Comparison of ENCODE assay signal across 7 cellular contexts in genomic region chr14:91409240-91409639, GRCh38. TPM values are rescaled to one million over a fixed set of nuclear protein-coding genes. Genes with fewer than 3 reads are reported as not detected.
DNase-seq lines count a peak whose midpoint lies in the region; ATAC-seq and TF ChIP-seq lines count a peak whose summit lies in the region.
"Not testable (repeated sequence)": the region's sequence is repeated elsewhere in the genome, so short reads cannot be mapped to it uniquely, and the experiment has no call there.

No MANE protein-coding gene starts in this region.

- H2AFZ ChIP-seq in OCI-LY1 (ENCODE audit: low read length); neural cell (ENCODE audit: low read depth, low read length): not testable (repeated sequence)

- peaks cover 79% of the 10 kb centered on the region for H3K36me3 Mint-ChIP-seq in CD8-positive, alpha-beta T cell
- H3K36me3 Mint-ChIP-seq in activated B cell treated with CpG ODN at 0.5 μM for 24 hours (ENCODE audit: low read depth): peaks cover 73% of the 10 kb centered on the region
- H3K36me3 Mint-ChIP-seq in activated naive CD4-positive, alpha-beta T cell treated with anti-CD3 and anti-CD28 coated beads, Interleukin-2, amount 10 ng/mL, durations not matched to agents 7 days and 5 days: peaks cover 84% of the 10 kb centered on the region
- peaks cover 73% of the 10 kb centered on the region for H3K36me3 Mint-ChIP-seq in central memory CD8-positive, alpha-beta T cell (ENCODE audit: insufficient read depth)

- H3K9ac ChIP-seq in OCI-LY1 (ENCODE audit: low read length); neural cell (ENCODE audit: low read length): not testable (repeated sequence)

- intact Hi-C loops in CD8-positive, alpha-beta T cell (cut with DNase I, micrococcal nuclease); activated B cell treated with CpG ODN at 0.5 μM for 24 hours (cut with micrococcal nuclease): not testable (repeated sequence)

- not testable (repeated sequence) for H3K27me3 ChIP-seq in CD8-positive, alpha-beta T cell (ENCODE audit: insufficient read depth, low read length); OCI-LY1 (ENCODE audit: insufficient read depth, low read length); neural cell (ENCODE audit: insufficient read depth, low read depth, low read length)

- not testable (repeated sequence) for TF ChIP-seq RAD21 in neural cell (conservative IDR thresholded peaks at IDR 0.05)

- H3K27ac ChIP-seq in CD8-positive, alpha-beta T cell (ENCODE audit: low read depth, low read length): peak overlapping the region; percentile 65
- peak overlapping the region; percentile 71 for H3K27ac ChIP-seq in OCI-LY1 (ENCODE audit: low read depth, low read length, poor library complexity, severe bottlenecking)
- H3K27ac ChIP-seq in neural cell (ENCODE audit: low read length): peak overlapping the region; percentile 74

- peak overlapping the region; percentile 79 for H3K4me3 Mint-ChIP-seq in CD8-positive, alpha-beta T cell
- H3K4me3 Mint-ChIP-seq in activated B cell treated with CpG ODN at 0.5 μM for 24 hours; activated naive CD4-positive, alpha-beta T cell treated with anti-CD3 and anti-CD28 coated beads, Interleukin-2, amount 10 ng/mL, durations not matched to agents 7 days and 5 days: not testable (repeated sequence)
- H3K4me3 Mint-ChIP-seq in central memory CD8-positive, alpha-beta T cell: peak overlapping the region; percentile 98

- peaks cover 95% of the 10 kb centered on the region for H3K4me1 ChIP-seq in CD8-positive, alpha-beta T cell (ENCODE audit: insufficient read depth, low read length)
- H3K4me1 ChIP-seq in OCI-LY1 (ENCODE audit: insufficient read depth, low read length, severe bottlenecking): peaks cover 99% of the 10 kb centered on the region

- not testable (repeated sequence) for H3K27me3 Mint-ChIP-seq in CD8-positive, alpha-beta T cell (ENCODE audit: low read depth); activated B cell treated with CpG ODN at 0.5 μM for 24 hours; activated naive CD4-positive, alpha-beta T cell treated with anti-CD3 and anti-CD28 coated beads, Interleukin-2, amount 10 ng/mL, durations not matched to agents 7 days and 5 days; central memory CD8-positive, alpha-beta T cell

- H3K9me3 Mint-ChIP-seq in CD8-positive, alpha-beta T cell; activated B cell treated with CpG ODN at 0.5 μM for 24 hours; activated naive CD4-positive, alpha-beta T cell treated with anti-CD3 and anti-CD28 coated beads, Interleukin-2, amount 10 ng/mL, durations not matched to agents 7 days and 5 days; central memory CD8-positive, alpha-beta T cell: not testable (repeated sequence)

- H3F3A ChIP-seq in OCI-LY1 (ENCODE audit: insufficient read depth, low read length); neural cell (ENCODE audit: insufficient read depth, low read length, poor library complexity, severe bottlenecking): not testable (repeated sequence)

- not testable (repeated sequence) for ATAC-seq in CD8-positive, alpha-beta T cell; activated B cell treated with CpG ODN at 0.5 μM for 24 hours (ENCODE audit: low read depth); central memory CD8-positive, alpha-beta T cell (replicated peaks; ENCODE audit: extremely low read depth, poor library complexity, severe bottlenecking)

- H4K20me1 ChIP-seq in OCI-LY1 (ENCODE audit: insufficient read depth, low read length); neural cell (ENCODE audit: insufficient read depth): not testable (repeated sequence)

- H3K9me3 ChIP-seq in CD8-positive, alpha-beta T cell (ENCODE audit: low read length); OCI-LY1 (ENCODE audit: low read length); neural cell (ENCODE audit: low read length): not testable (repeated sequence)

- H3K4me3 ChIP-seq in CD8-positive, alpha-beta T cell (ENCODE audit: low read depth, low read length); OCI-LY1 (ENCODE audit: low read depth, low read length, poor library complexity, severe bottlenecking); neural cell (ENCODE audit: low read length): not testable (repeated sequence)

- H3K4me2 ChIP-seq in OCI-LY1 (ENCODE audit: low read length); neural cell (ENCODE audit: low read length): not testable (repeated sequence)

- POLR2A ChIA-PET in CD8-positive, alpha-beta T cell (lab: Charles Lee): interaction anchor here (0.8 to 1.4 kb wide), 5 partner anchors 8 to 101 kb away, joined by 3 to 5 read pairs (median 4); partner anchors contain the start of genes CCDC88C and PPP4R3A
- POLR2A ChIA-PET in activated B cell treated with CpG ODN at 0.5 μM for 24 hours (lab: Charles Lee): interaction anchor here (0.6 to 1.5 kb wide), 5 partner anchors 8 to 1256 kb away, joined by 3 to 7 read pairs (median 4); partner anchors contain the start of gene CCDC88C

- TF ChIP-seq CTCF in CD8-positive, alpha-beta T cell (IDR thresholded peaks at IDR 0.05); OCI-LY1 (IDR thresholded peaks at IDR 0.05; ENCODE audit: low read length); activated B cell treated with CpG ODN at 0.5 μM for 24 hours (IDR thresholded peaks at IDR 0.05); neural cell (IDR thresholded peaks at IDR 0.05; ENCODE audit: poor library complexity, severe bottlenecking): not testable (repeated sequence)

- H3K79me2 ChIP-seq in OCI-LY1 (ENCODE audit: insufficient read depth, low read length) (peaks cover 98% of the 10 kb centered on the region), neural cell (replicated peaks; ENCODE audit: insufficient read depth, low read length) (peaks cover 64% of the 10 kb centered on the region)

- TF ChIP-seq EP300 in neural cell (conservative IDR thresholded peaks at IDR 0.05; ENCODE audit: poor library complexity, severe bottlenecking): not testable (repeated sequence)

- peak overlapping the region; percentile 97 for H3K27ac Mint-ChIP-seq in CD8-positive, alpha-beta T cell
- H3K27ac Mint-ChIP-seq in activated B cell treated with CpG ODN at 0.5 μM for 24 hours: peak overlapping the region; percentile 54
- H3K27ac Mint-ChIP-seq in activated naive CD4-positive, alpha-beta T cell treated with anti-CD3 and anti-CD28 coated beads, Interleukin-2, amount 10 ng/mL, durations not matched to agents 7 days and 5 days: peak overlapping the region; percentile 74
- H3K27ac Mint-ChIP-seq in central memory CD8-positive, alpha-beta T cell (ENCODE audit: low read depth): peak overlapping the region; percentile 99

- not testable (repeated sequence) for DNase-seq in CD8-positive, alpha-beta T cell; activated B cell treated with CpG ODN at 0.5 μM for 24 hours; central memory CD8-positive, alpha-beta T cell (ENCODE audit: low spot score in 2 of 2)
- DNase-seq in activated CD8-positive, alpha-beta memory T cell treated with anti-CD3 and anti-CD28 coated beads, Interleukin-2, amount 50 U/mL, for 4 hours: peak; percentile 13
- DNase-seq in activated naive CD4-positive, alpha-beta T cell treated with anti-CD3 and anti-CD28 coated beads, Interleukin-2, amount 10 ng/mL, durations not matched to agents 7 days and 5 days: peak; percentile 20

- CTCF ChIA-PET in CD8-positive, alpha-beta T cell (lab: Charles Lee): interaction anchor here (0.7 to 1.4 kb wide), 6 partner anchors 9 to 88 kb away, joined by 3 to 5 read pairs (median 4); no protein-coding TSS in a partner anchor
- CTCF ChIA-PET in activated B cell treated with CpG ODN at 0.5 μM for 24 hours (lab: Charles Lee): not testable (repeated sequence)
- CTCF ChIA-PET in activated naive CD4-positive, alpha-beta T cell treated with anti-CD3 and anti-CD28 coated beads, Interleukin-2, amount 10 ng/mL, durations not matched to agents 7 days and 5 days (lab: Charles Lee): interaction anchor here (0.8 kb wide), 1 partner anchor 86 kb away, joined by 5 read pairs; no protein-coding TSS in a partner anchor

- peaks cover 89% of the 10 kb centered on the region for H3K4me1 Mint-ChIP-seq in CD8-positive, alpha-beta T cell (ENCODE audit: low read depth)
- H3K4me1 Mint-ChIP-seq in activated B cell treated with CpG ODN at 0.5 μM for 24 hours: peaks cover 88% of the 10 kb centered on the region
- peaks cover 92% of the 10 kb centered on the region for H3K4me1 Mint-ChIP-seq in activated naive CD4-positive, alpha-beta T cell treated with anti-CD3 and anti-CD28 coated beads, Interleukin-2, amount 10 ng/mL, durations not matched to agents 7 days and 5 days
- H3K4me1 Mint-ChIP-seq in central memory CD8-positive, alpha-beta T cell: peaks cover 88% of the 10 kb centered on the region

- not testable (repeated sequence) for H3K9me2 ChIP-seq in OCI-LY1 (ENCODE audit: low read depth, low read length); neural cell (ENCODE audit: insufficient read depth, low read length)

- H3K36me3 ChIP-seq in CD8-positive, alpha-beta T cell (ENCODE audit: insufficient read depth, low read length): peaks cover 31% of the 10 kb centered on the region
- H3K36me3 ChIP-seq in OCI-LY1 (ENCODE audit: insufficient read depth, low read length): peaks cover 74% of the 10 kb centered on the region
- H3K36me3 ChIP-seq in neural cell (ENCODE audit: insufficient read depth, low read length): not testable (repeated sequence)

RNA-seq across cellular contexts. Expression of gene CCDC88C, which starts 8.4 kb away (rescaled TPM):
- total RNA-seq in CD8-positive, alpha-beta T cell: 100 to 1,000 TPM; 266 to 273 TPM
- 153 and 164 TPM in 2 replicates for total RNA-seq in activated B cell treated with CpG ODN at 0.5 μM for 24 hours
- 20.1 and 33.8 TPM in 2 replicates for polyA plus RNA-seq in neural cell
- 67.4 and 72.3 TPM in 2 replicates for polyA minus RNA-seq in neural cell
